ENCODE assay signal across 18 cellular contexts in genomic region chr1:178039826-178040380, GRCh38.
"Had no signal": no experiment of that assay in that cellular context is flagged by ENCODE, and none has a peak within 500 bp of the region (broad histone marks: within the 10 kb centered on the region; RNA-seq: fewer than 3 reads in every experiment).

No MANE protein-coding gene starts in this region.

- H3K4me1 Mint-ChIP-seq: nephron had no signal

- H3K27ac Mint-ChIP-seq: dendritic cell treated with granulocyte-macrophage colony-stimulating factor and Interleukin-4, amounts not matched to agents 40 ng/mL and 50 ng/mL, for 4 days; naive B cell had no signal

- H3K4me1 ChIP-seq: foreskin keratinocyte, pancreas, prostate gland had no signal

- H3K27ac ChIP-seq: esophagus squamous epithelium, foreskin keratinocyte, prostate gland had no signal

- H3K9me3 ChIP-seq: pancreas, prostate gland had no signal

- DNase-seq: cerebellar nuclear complex; esophagus squamous epithelium; foreskin keratinocyte; kidney; mammary epithelial cell; naive B cell; occipital lobe; pancreas; retina; stimulated activated CD4-positive, alpha-beta T cell treated with anti-CD3 and anti-CD28 coated beads, Interleukin-2, amount 100 ng/mL, for 24 hours; stimulated activated CD4-positive, alpha-beta T cell treated with anti-CD3 and anti-CD28 coated beads, Interleukin-4, amount 100 ng/mL, for 4 hours; stimulated activated naive CD4-positive, alpha-beta T cell; trophoblast cell had no signal

- H3K4me3 Mint-ChIP-seq: dendritic cell treated with granulocyte-macrophage colony-stimulating factor and Interleukin-4, amounts not matched to agents 40 ng/mL and 50 ng/mL, for 4 days; naive B cell had no signal

- ATAC-seq: foreskin keratinocyte, left lobe of liver, sciatic nerve had no signal

- H3K36me3 ChIP-seq: esophagus squamous epithelium, pancreas, prostate gland had no signal

- H3K4me3 ChIP-seq: esophagus squamous epithelium, pancreas, prostate gland had no signal

- H3K27me3 ChIP-seq: esophagus squamous epithelium, foreskin keratinocyte, pancreas had no signal

- H3K9me3 Mint-ChIP-seq: dendritic cell treated with granulocyte-macrophage colony-stimulating factor and Interleukin-4, amounts not matched to agents 40 ng/mL and 50 ng/mL, for 4 days; nephron had no signal
